ENCODE assay signal across 8 cellular contexts in genomic region chr14:39114073-39114838, GRCh38. TPM values are rescaled to one million over a fixed set of nuclear protein-coding genes. Genes with fewer than 3 reads are reported as not detected.
DNase-seq lines count a peak whose midpoint lies in the region; ATAC-seq and TF ChIP-seq lines count a peak whose summit lies in the region.

TSS of gene GEMIN2 (plus strand) at chr14:39114323. CDS start at chr14:39114339, 16 bp downstream.

- ATAC-seq in HG02588 (IDR thresholded peaks at IDR 0.05; ENCODE audit: unreplicated experiment) (peak; percentile 88), SK-N-SH treated with all-trans-retinoic acid at 6 μM for 48 hours (peak; percentile 98)

- no peaks in the 10 kb centered on the region for H3K36me3 Mint-ChIP-seq in activated naive CD4-positive, alpha-beta T cell treated with anti-CD3 and anti-CD28 coated beads, Interleukin-2, amount 50 U/mL, for 24 hours

- peak within 1 kb of the TSS; percentile 53 for H3K27ac ChIP-seq in temporal lobe (ENCODE audit: low read depth, low read length)

- H3K27me3 Mint-ChIP-seq in activated naive CD4-positive, alpha-beta T cell treated with anti-CD3 and anti-CD28 coated beads, Interleukin-2, amount 50 U/mL, for 24 hours, result no peaks in the 10 kb centered on the region

- H3K27ac Mint-ChIP-seq in activated naive CD4-positive, alpha-beta T cell treated with anti-CD3 and anti-CD28 coated beads, Interleukin-2, amount 50 U/mL, for 24 hours, result peak within 1 kb of the TSS; percentile 93

- H3K27me3 ChIP-seq in GM06990 (replicated peaks; ENCODE audit: control insufficient read depth, insufficient read depth, low read length), result no peaks in the 10 kb centered on the region

- H3K36me3 ChIP-seq in GM06990 (ENCODE audit: control insufficient read depth, insufficient read depth, low read length), result peaks cover 2% of the 10 kb centered on the region

- peaks cover 20% of the 10 kb centered on the region for H3K4me1 Mint-ChIP-seq in activated naive CD4-positive, alpha-beta T cell treated with anti-CD3 and anti-CD28 coated beads, Interleukin-2, amount 50 U/mL, for 24 hours

- DNase-seq in GM06990 (ENCODE audit: extremely low read depth, insufficient read length) (peak; percentile 93), NCI-H1092 (lab: John Stamatoyannopoulos, UW) (peak; percentile 97), glomerular endothelial cell (ENCODE audit: extremely low read depth, low read depth, low spot score) (peak; percentile 85), occipital lobe (lab: John Stamatoyannopoulos, UW) (peak; percentile 88)

- peak within 1 kb of the TSS; percentile 73 for H3K4me3 ChIP-seq in GM06990 (replicated peaks; ENCODE audit: low read depth, low read length)

- no peaks in the 10 kb centered on the region for H3K9me3 Mint-ChIP-seq in activated naive CD4-positive, alpha-beta T cell treated with anti-CD3 and anti-CD28 coated beads, Interleukin-2, amount 50 U/mL, for 24 hours

- no peak for TF ChIP-seq CTCF in GM06990 (IDR thresholded peaks at IDR 0.05; ENCODE audit: insufficient read depth, low read length, poor library complexity, severe bottlenecking)

- peak within 1 kb of the TSS; percentile 94 for H3K4me3 Mint-ChIP-seq in activated naive CD4-positive, alpha-beta T cell treated with anti-CD3 and anti-CD28 coated beads, Interleukin-2, amount 50 U/mL, for 24 hours

TF ChIP-seq in SK-N-SH treated with all-trans-retinoic acid at 6 μM for 48 hours, 23 proteins besides CTCF, POLR2A, EP300 and RAD21:
- TF ChIP-seq ZNF565 (CRISPR knock-in tag; conservative IDR thresholded peaks at IDR 0.05; ENCODE audit: low read depth) (no peak), OSR1 (CRISPR knock-in tag; IDR thresholded peaks at IDR 0.05) (no peak), GLIS3 (CRISPR knock-in tag; IDR thresholded peaks at IDR 0.05) (no peak)

RNA-seq across cellular contexts. Expression of gene GEMIN2, which starts in this region (rescaled TPM):
- total RNA-seq in glomerular endothelial cell, result 9.3 and 24.3 TPM in 2 replicates
- 50.4 TPM for total RNA-seq in occipital lobe
- 48.2 TPM for total RNA-seq in temporal lobe

Comparison
In these comparisons a context has a peak if more than half of its experiments do, and no peak if none do; other contexts are left out.
1. Peak in every context shown above with its lines: DNase-seq, ATAC-seq, H3K4me3 ChIP-seq and H3K27ac ChIP-seq.